9 cellular contexts compared by ENCODE assay signal in the genomic region with DNA sequence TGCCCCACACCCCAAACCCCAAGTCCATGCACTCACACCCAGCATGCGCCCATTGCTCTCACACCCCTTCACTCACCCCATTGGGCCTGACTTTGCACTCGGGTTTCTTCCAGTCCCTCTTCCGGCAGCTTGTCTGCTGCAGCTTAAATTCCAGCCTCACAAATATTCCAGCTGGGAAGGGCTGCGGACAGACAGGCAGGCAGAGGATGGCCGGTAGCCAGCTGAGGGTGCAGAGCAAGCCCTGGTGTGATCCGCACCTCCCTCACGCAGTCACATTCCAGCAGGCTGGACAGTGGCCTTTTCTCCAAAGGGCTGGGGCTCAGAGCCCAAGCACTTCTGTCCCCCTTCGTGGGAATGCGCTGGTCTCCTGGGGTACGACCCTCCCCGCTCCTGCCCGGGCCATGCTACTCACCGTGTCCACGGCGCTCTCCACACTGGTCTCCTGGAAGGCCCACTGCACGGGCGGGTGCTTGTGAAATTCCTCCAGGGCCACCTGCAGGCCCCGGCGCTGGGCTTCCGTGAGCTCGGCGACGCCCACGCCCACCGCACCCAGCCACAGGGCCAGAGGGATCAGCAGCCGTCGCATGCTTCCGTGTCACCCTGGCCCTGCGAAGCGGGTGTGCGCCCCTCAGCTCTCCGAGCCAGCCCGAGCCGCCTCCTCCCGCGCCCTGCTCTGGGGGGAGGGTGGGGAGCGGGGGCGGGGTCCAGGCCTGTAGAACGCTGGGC. TPM values are rescaled to one million over a fixed set of nuclear protein-coding genes. Genes with fewer than 3 reads are reported as not detected.
DNase-seq lines count a peak whose midpoint lies in the region; ATAC-seq and TF ChIP-seq lines count a peak whose summit lies in the region.
"Had no signal": no experiment of that assay in that cellular context is flagged by ENCODE, and none has a peak within 500 bp of the region (broad histone marks: within the 10 kb centered on the region; RNA-seq: fewer than 3 reads in every experiment).

No MANE protein-coding gene starts in this region.

- CTCF ChIA-PET in AG04450 (lab: Charles Lee) = no interaction called here

- POLR2A ChIA-PET in AG04450 (lab: Yijun Ruan, JAX) = interaction anchor here (1.1 kb wide), 1 partner anchor 65 kb away, joined by 3 read pairs; a partner anchor contains a TSS

- H3K27ac ChIP-seq in AG04450 (ENCODE audit: low read depth, low read length) (no peak overlapping the region), foreskin keratinocyte (no peak overlapping the region)

- no peak for TF ChIP-seq POLR2A in erythroblast (IDR thresholded peaks at IDR 0.05; ENCODE audit: low read length)

- DNase-seq in AG04450 (ENCODE audit: low read depth, low spot score) (peak; percentile 21), LHCN-M2 (ENCODE audit: low read depth) (peak; percentile 79), foreskin keratinocyte (no peak), GM19238 (ENCODE audit: insufficient read length, low spot score) (no peak), erythroblast (lab: John Stamatoyannopoulos, UW) (no peak)
- DNase-seq in activated CD4-positive, alpha-beta T cell treated with anti-CD3 and anti-CD28 coated beads, Interleukin-2, amount 50 U/mL, for 48 hours = no peak
- DNase-seq: activated gamma-delta T cell treated with Interleukin-2 at 50 U/mL for 16 hours had no signal

- peak overlapping the region; percentile 23 to 55 (median 48) for H3K27ac Mint-ChIP-seq in nephron

- peaks cover 7% of the 10 kb centered on the region for H3K9me3 Mint-ChIP-seq in nephron

- no peaks in the 10 kb centered on the region for H3K4me1 ChIP-seq in foreskin keratinocyte

- H3K27me3 Mint-ChIP-seq in nephron (ENCODE audit: low read depth) = peaks cover 29% of the 10 kb centered on the region

- TF ChIP-seq CTCF in AG04450 (IDR thresholded peaks at IDR 0.05; ENCODE audit: low read depth, low read length) (0 out of 2 replicates have a peak, but pooled peaks have one; percentile 7), foreskin keratinocyte (conservative IDR thresholded peaks at IDR 0.05) (no peak), nephron (IDR thresholded peaks at IDR 0.05; ENCODE audit: unreplicated experiment in 3 of 3) (no peak)

- H3K4me3 ChIP-seq in AG04450 (ENCODE audit: low read depth, low read length) = peak overlapping the region; percentile 46

- H3K4me3 Mint-ChIP-seq in nephron = peak overlapping the region; percentile 82 to 88 (median 82)

- H3K36me3 Mint-ChIP-seq in nephron (ENCODE audit: low read depth) = no peaks in the 10 kb centered on the region

- peaks cover 38% of the 10 kb centered on the region for H3K27me3 ChIP-seq in AG04450 (ENCODE audit: control insufficient read depth, insufficient read depth, low read length)
- peaks cover 58% of the 10 kb centered on the region for H3K27me3 ChIP-seq in foreskin keratinocyte

- peaks cover 10% of the 10 kb centered on the region for H3K9me3 ChIP-seq in AG04450 (ENCODE audit: control insufficient read depth, insufficient read depth, low read length)

- peaks cover 50% of the 10 kb centered on the region for H3K4me1 Mint-ChIP-seq in nephron

- ATAC-seq in foreskin keratinocyte (peak; percentile 13), GM18519 (IDR thresholded peaks at IDR 0.05; ENCODE audit: low FRiP score, unreplicated experiment) (no peak)

RNA-seq across cellular contexts. Expression of gene RARRES2, which starts 1.2 kb away (rescaled TPM):
- polyA plus RNA-seq in AG04450 (2011; rRNA removed) (6.7 and 7.0 TPM in 2 replicates), foreskin keratinocyte (not detected in 2 replicates)
- 0.60 TPM in 1 of 2 replicates, not detected in the other for polyA minus RNA-seq in AG04450 (2011; rRNA and poly(A)+ RNA removed)
- total RNA-seq in LHCN-M2 (2014; rRNA removed) (9.4 and 24.8 TPM in 2 replicates), foreskin keratinocyte (not detected in 2 replicates)
- 61.8 TPM for polyA plus RNA-seq in LHCN-M2 (2012)

RNA-seq across cellular contexts. Expression of gene ACTR3C, which starts 16.8 kb away (rescaled TPM):
- polyA plus RNA-seq in AG04450 (2011; rRNA removed) = 0.31 and 0.36 TPM in 2 replicates
- polyA minus RNA-seq in AG04450 (2011; rRNA and poly(A)+ RNA removed) = 0.18 and 0.30 TPM in 2 replicates
- total RNA-seq in LHCN-M2 (2014; rRNA removed) = not detected in 2 replicates
- not detected for polyA plus RNA-seq in LHCN-M2 (2012)
- total RNA-seq in foreskin keratinocyte = 2.8 and 2.9 TPM in 2 replicates
- polyA plus RNA-seq in foreskin keratinocyte = 1.1 and 1.6 TPM in 2 replicates

RNA-seq across cellular contexts. Expression of gene LRRC61, which starts 17.0 kb away (rescaled TPM):
- 0.17 and 0.57 TPM in 2 replicates for polyA plus RNA-seq in AG04450 (2011; rRNA removed)
- 0.17 and 0.46 TPM in 2 replicates for polyA minus RNA-seq in AG04450 (2011; rRNA and poly(A)+ RNA removed)
- total RNA-seq in LHCN-M2 (2014; rRNA removed) = not detected in 2 replicates
- 0.06 TPM for polyA plus RNA-seq in LHCN-M2 (2012)
- 8.6 and 9.9 TPM in 2 replicates for total RNA-seq in foreskin keratinocyte
- polyA plus RNA-seq in foreskin keratinocyte = 10.0 and 13.2 TPM in 2 replicates

RNA-seq across cellular contexts. Expression of gene REPIN1, which starts 28.4 kb away (rescaled TPM):
- polyA plus RNA-seq in AG04450 (2011; rRNA removed) (28.4 and 38.3 TPM in 2 replicates), foreskin keratinocyte (12.8 and 15.9 TPM in 2 replicates)
- 21.4 and 22.8 TPM in 2 replicates for polyA minus RNA-seq in AG04450 (2011; rRNA and poly(A)+ RNA removed)
- total RNA-seq in LHCN-M2 (2014; rRNA removed) (147 and 178 TPM in 2 replicates), foreskin keratinocyte (19.4 and 19.6 TPM in 2 replicates)
- polyA plus RNA-seq in LHCN-M2 (2012) = 92.8 TPM

RNA-seq across cellular contexts. Expression of gene ZNF775, which starts 38.9 kb away (rescaled TPM):
- polyA plus RNA-seq in AG04450 (2011; rRNA removed) = 2.2 and 3.0 TPM in 2 replicates
- 1.1 and 2.0 TPM in 2 replicates for polyA minus RNA-seq in AG04450 (2011; rRNA and poly(A)+ RNA removed)
- total RNA-seq in LHCN-M2 (2014; rRNA removed) = 12.1 and 15.1 TPM in 2 replicates
- 5.4 TPM for polyA plus RNA-seq in LHCN-M2 (2012)
- total RNA-seq in foreskin keratinocyte = 4.7 and 5.4 TPM in 2 replicates
- polyA plus RNA-seq in foreskin keratinocyte = 3.9 and 5.3 TPM in 2 replicates

Comparison
In these comparisons a context has a peak if more than half of its experiments do, and no peak if none do; other contexts are left out.
1. DNase-seq: peak in AG04450 (single experiment) and LHCN-M2 (single experiment); none in foreskin keratinocyte (0 of 2), GM19238 (single experiment), erythroblast (0 of 2) and activated CD4-positive, alpha-beta T cell treated with anti-CD3 and anti-CD28 coated beads, Interleukin-2, amount 50 U/mL, for 48 hours (0 of 2).
2. RNA of gene RARRES2, which starts 1.2 kb away (total RNA-seq): 9.4 to 24.8 TPM in LHCN-M2; not detected in foreskin keratinocyte; every median in the first group is over 10 times any median in the second.